ENCODE assay signal across 23 cellular contexts in the genomic region with DNA sequence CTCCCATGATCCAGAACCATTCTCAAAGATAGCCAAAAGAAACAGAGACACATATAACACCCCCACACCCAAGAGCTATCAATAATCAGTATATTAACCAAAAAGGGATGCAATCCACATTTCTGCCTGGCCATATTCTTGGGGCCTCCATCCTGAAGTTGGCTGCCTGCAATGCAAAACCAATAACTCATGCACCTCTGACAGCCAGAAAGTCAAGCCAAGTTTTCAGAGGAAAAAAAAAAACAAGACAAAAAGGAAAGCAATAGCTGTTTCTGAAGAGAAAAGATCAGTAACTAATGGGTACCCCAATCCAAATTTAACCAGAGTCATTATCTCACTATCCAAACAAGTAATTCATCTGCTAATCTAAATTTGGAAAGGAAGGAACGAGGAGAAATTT.
"Had no signal": no experiment of that assay in that cellular context is flagged by ENCODE, and none has a peak within 500 bp of the region (broad histone marks: within the 10 kb centered on the region; RNA-seq: fewer than 3 reads in every experiment).

No MANE protein-coding gene starts in this region.

- H3K27ac Mint-ChIP-seq: dendritic cell treated with granulocyte-macrophage colony-stimulating factor and Interleukin-4, amounts not matched to agents 40 ng/mL and 50 ng/mL, for 4 days; effector memory CD8-positive, alpha-beta T cell; endodermal cell had no signal

- H3K9me3 Mint-ChIP-seq: dendritic cell treated with granulocyte-macrophage colony-stimulating factor and Interleukin-4, amounts not matched to agents 40 ng/mL and 50 ng/mL, for 4 days; effector memory CD8-positive, alpha-beta T cell; endodermal cell had no signal

- H3K4me3 Mint-ChIP-seq: dendritic cell treated with granulocyte-macrophage colony-stimulating factor and Interleukin-4, amounts not matched to agents 40 ng/mL and 50 ng/mL, for 4 days; effector memory CD8-positive, alpha-beta T cell; endodermal cell had no signal

- H3K4me3 ChIP-seq: colonic mucosa, coronary artery, dorsolateral prefrontal cortex, esophagus muscularis mucosa, esophagus squamous epithelium, gastrocnemius medialis, gastroesophageal sphincter, heart left ventricle, heart right ventricle had no signal

- H3K4me1 Mint-ChIP-seq: endodermal cell had no signal

- ATAC-seq: effector memory CD8-positive, alpha-beta T cell; esophagus mucosa; foreskin keratinocyte; gastrocnemius medialis; gastroesophageal sphincter; heart left ventricle; heart right ventricle had no signal

- DNase-seq: colonic mucosa; cortex of kidney; dermis blood vessel endothelial cell; dorsolateral prefrontal cortex; effector CD4-positive, alpha-beta T cell; effector CD8-positive, alpha-beta T cell; effector memory CD4-positive, alpha-beta T cell; effector memory CD8-positive, alpha-beta T cell; endodermal cell; esophagus squamous epithelium; foreskin fibroblast; foreskin keratinocyte; foreskin melanocyte; gastrocnemius medialis; glutamatergic neuron; head of caudate nucleus; heart left ventricle; heart right ventricle had no signal
